In the genomic region with DNA sequence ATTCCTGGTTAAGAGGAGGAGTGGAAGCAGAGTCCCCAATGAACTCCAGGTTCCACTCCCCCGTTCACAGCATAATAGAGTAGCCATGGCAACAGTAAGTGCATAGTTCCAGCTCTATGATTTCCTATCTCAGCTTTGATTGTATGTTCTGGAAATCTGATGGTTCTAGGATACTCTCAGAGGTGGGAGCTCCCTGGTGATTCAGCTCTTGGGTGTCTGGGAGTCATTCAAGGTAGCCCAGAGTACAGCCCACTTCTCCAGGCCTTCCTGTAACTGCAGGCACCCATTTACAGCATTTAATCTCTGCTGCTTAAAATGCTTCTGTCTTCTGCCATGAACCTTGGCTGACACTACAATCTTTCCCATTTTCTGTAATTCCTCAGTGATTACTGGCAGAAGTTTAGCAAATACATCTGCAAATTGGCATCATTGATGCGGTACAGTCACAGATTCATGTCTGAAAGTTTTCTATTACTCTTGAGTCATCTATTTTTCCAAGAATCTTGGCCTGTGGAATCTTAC, we compare ENCODE assay signal across 15 cellular contexts.
A peak's percentile ranks its signal among the peaks of the same experiment; 100 is the strongest.
DNase-seq lines count a peak whose midpoint lies in the region; ATAC-seq and TF ChIP-seq lines count a peak whose summit lies in the region.
"Had no signal": no experiment of that assay in that cellular context is flagged by ENCODE, and none has a peak within 500 bp of the region (broad histone marks: within the 10 kb centered on the region; RNA-seq: fewer than 3 reads in every experiment).

No MANE protein-coding gene starts in this region.

- peaks cover 2% of the 10 kb centered on the region for H3K36me3 Mint-ChIP-seq in mesothelial cell of epicardium
- no peaks in the 10 kb centered on the region for H3K36me3 Mint-ChIP-seq in activated T-cell treated with anti-CD3 and anti-CD28 coated beads, Interleukin-2, amount 50 U/mL, for 72 hours (ENCODE audit: insufficient read depth in 2 of 2)
- H3K36me3 Mint-ChIP-seq: activated CD4-positive, alpha-beta memory T cell treated with anti-CD3 and anti-CD28 coated beads for 36 hours had no signal

- no peaks in the 10 kb centered on the region for H3K9me3 ChIP-seq in MG63

- no peak overlapping the region for H3K4me3 Mint-ChIP-seq in mesothelial cell of epicardium
- no peak overlapping the region for H3K4me3 Mint-ChIP-seq in activated T-cell treated with anti-CD3 and anti-CD28 coated beads, Interleukin-2, amount 50 U/mL, for 72 hours
- H3K4me3 Mint-ChIP-seq: activated CD4-positive, alpha-beta memory T cell treated with anti-CD3 and anti-CD28 coated beads for 36 hours; CD4-positive, alpha-beta T cell; naive B cell had no signal

- H3K9me3 Mint-ChIP-seq in mesothelial cell of epicardium: peaks cover 22% of the 10 kb centered on the region
- peaks cover 1 to 4% of the 10 kb centered on the region in 2 donors for H3K9me3 Mint-ChIP-seq in activated T-cell treated with anti-CD3 and anti-CD28 coated beads, Interleukin-2, amount 50 U/mL, for 72 hours

- H3K4me1 Mint-ChIP-seq in mesothelial cell of epicardium: peaks cover 19% of the 10 kb centered on the region
- H3K4me1 Mint-ChIP-seq in activated T-cell treated with anti-CD3 and anti-CD28 coated beads, Interleukin-2, amount 50 U/mL, for 72 hours (ENCODE audit: low read depth): no peaks in the 10 kb centered on the region
- H3K4me1 Mint-ChIP-seq: naive B cell had no signal

- DNase-seq in AG20443 (ENCODE audit: low spot score): peak; percentile 76
- peak; percentile 85 for DNase-seq in MG63
- DNase-seq in dedifferentiated amniotic fluid mesenchymal stem cell (ENCODE audit: extremely low spot score): peak; percentile 85
- DNase-seq in mesothelial cell of epicardium (ENCODE audit: low spot score in 2 of 2, unreplicated experiment in 2 of 2): no peak
- no peak for DNase-seq in GM10266 (ENCODE audit: extremely low spot score)
- DNase-seq in activated T-cell treated with anti-CD3 and anti-CD28 coated beads, Interleukin-2, amount 50 U/mL, for 72 hours: no peak
- no peak for DNase-seq in KBM-7
- DNase-seq: activated CD4-positive, alpha-beta memory T cell treated with anti-CD3 and anti-CD28 coated beads for 36 hours; activated gamma-delta T cell; CD4-positive, alpha-beta T cell; islet precursor cell; naive B cell; substantia nigra had no signal

- no peaks in the 10 kb centered on the region for H3K27me3 ChIP-seq in MG63

- no peak for TF ChIP-seq CTCF in mesothelial cell of epicardium (IDR thresholded peaks at IDR 0.05; ENCODE audit: unreplicated experiment)
- TF ChIP-seq CTCF in GM10266 (IDR thresholded peaks at IDR 0.05; ENCODE audit: control insufficient read depth, insufficient read depth, low read depth, missing control alignments): no peak

- ATAC-seq in HG03378 (IDR thresholded peaks at IDR 0.05; ENCODE audit: unreplicated experiment): no peak
- ATAC-seq in activated T-cell treated with anti-CD3 and anti-CD28 coated beads, Interleukin-2, amount 50 U/mL, for 72 hours (replicated peaks in 1 of 2): no peak

- H3K4me3 ChIP-seq in MG63: no peak overlapping the region
- H3K4me3 ChIP-seq: skin epidermis had no signal

- in situ Hi-C loops in KBM-7 (cut with MboI; ENCODE audit: low pct_unique_long_range_greater_than_20kb, low sequenced_read_pairs): no loop called here

- H3K36me3 ChIP-seq in MG63: no peaks in the 10 kb centered on the region

- peak overlapping the region; percentile 76 for H3K27ac Mint-ChIP-seq in mesothelial cell of epicardium
- no peak overlapping the region for H3K27ac Mint-ChIP-seq in activated T-cell treated with anti-CD3 and anti-CD28 coated beads, Interleukin-2, amount 50 U/mL, for 72 hours
- H3K27ac Mint-ChIP-seq: activated CD4-positive, alpha-beta memory T cell treated with anti-CD3 and anti-CD28 coated beads for 36 hours; CD4-positive, alpha-beta T cell; naive B cell had no signal

- H3K27me3 Mint-ChIP-seq in mesothelial cell of epicardium (ENCODE audit: low read depth): no peaks in the 10 kb centered on the region
- H3K27me3 Mint-ChIP-seq in activated T-cell treated with anti-CD3 and anti-CD28 coated beads, Interleukin-2, amount 50 U/mL, for 72 hours (ENCODE audit: low read depth): no peaks in the 10 kb centered on the region
- H3K27me3 Mint-ChIP-seq: activated CD4-positive, alpha-beta memory T cell treated with anti-CD3 and anti-CD28 coated beads for 36 hours; CD4-positive, alpha-beta T cell; naive B cell had no signal

Comparison
In these comparisons a context has a peak if more than half of its experiments do, and no peak if none do; other contexts are left out.
1. DNase-seq: peak in AG20443 (single experiment), MG63 (single experiment) and dedifferentiated amniotic fluid mesenchymal stem cell (single experiment); none in mesothelial cell of epicardium (0 of 2), GM10266 (single experiment), activated T-cell treated with anti-CD3 and anti-CD28 coated beads, Interleukin-2, amount 50 U/mL, for 72 hours (0 of 2) and KBM-7 (single experiment).